Comparison of ENCODE assay signal across 1 cellular context in genomic region chr2:9364791-9365497, GRCh38.
TF ChIP-seq lines count a peak whose summit lies in the region.

No MANE protein-coding gene starts in this region.

TF ChIP-seq in WTC11, 78 proteins besides CTCF, POLR2A, EP300 and RAD21:
- TF ChIP-seq AR (CRISPR knock-in tag; IDR thresholded peaks at IDR 0.05) (no peak), ZNF532 (CRISPR knock-in tag; IDR thresholded peaks at IDR 0.05; ENCODE audit: borderline replicate concordance) (no peak), ZNF138 (CRISPR knock-in tag; conservative IDR thresholded peaks at IDR 0.05) (no peak), GABPB1 (CRISPR knock-in tag; IDR thresholded peaks at IDR 0.05) (no peak)
